ENCODE assay signal across 9 cellular contexts in the genomic region with DNA sequence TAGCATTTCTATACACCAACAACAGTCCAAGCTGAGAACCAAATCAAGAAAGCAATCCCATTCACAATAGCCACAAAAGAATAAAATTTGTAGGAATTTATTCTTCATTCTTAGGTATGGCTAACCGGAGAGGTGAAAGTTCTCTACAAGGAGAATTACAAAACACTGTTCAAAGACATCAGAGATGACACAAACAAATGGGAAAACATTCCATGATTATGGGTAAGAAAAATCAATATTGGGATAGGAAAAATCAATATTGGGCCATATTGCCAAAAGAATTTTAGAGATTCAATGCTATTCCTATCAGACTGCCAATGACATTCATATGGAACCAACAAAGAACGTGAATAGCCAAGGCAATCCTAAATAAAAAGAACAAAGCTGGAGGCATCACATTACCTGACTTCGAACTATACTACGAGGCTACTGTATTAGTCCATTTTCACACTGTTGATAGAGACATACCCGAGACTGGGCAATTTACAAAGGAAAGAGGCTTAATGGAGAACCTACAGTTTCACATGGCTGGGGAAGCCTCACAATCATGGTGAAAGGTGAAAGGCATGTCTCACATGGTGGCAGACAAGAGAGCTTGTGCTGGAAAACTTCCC.
"Had no signal": no experiment of that assay in that cellular context is flagged by ENCODE, and none has a peak within 500 bp of the region (broad histone marks: within the 10 kb centered on the region; RNA-seq: fewer than 3 reads in every experiment).

No MANE protein-coding gene starts in this region.

- DNase-seq: GM23248, H9, HCEC 1CT, IMR-90, KG1 had no signal

- ATAC-seq: K562 had no signal

- FAIRE-seq: H1, H54, K562 had no signal

- H3K4me3 ChIP-seq: GM23248, K562 had no signal

- H3K9ac ChIP-seq: GM23248 had no signal

- H3K27ac ChIP-seq: GM23248, HL-60 had no signal
